In the genomic region with DNA sequence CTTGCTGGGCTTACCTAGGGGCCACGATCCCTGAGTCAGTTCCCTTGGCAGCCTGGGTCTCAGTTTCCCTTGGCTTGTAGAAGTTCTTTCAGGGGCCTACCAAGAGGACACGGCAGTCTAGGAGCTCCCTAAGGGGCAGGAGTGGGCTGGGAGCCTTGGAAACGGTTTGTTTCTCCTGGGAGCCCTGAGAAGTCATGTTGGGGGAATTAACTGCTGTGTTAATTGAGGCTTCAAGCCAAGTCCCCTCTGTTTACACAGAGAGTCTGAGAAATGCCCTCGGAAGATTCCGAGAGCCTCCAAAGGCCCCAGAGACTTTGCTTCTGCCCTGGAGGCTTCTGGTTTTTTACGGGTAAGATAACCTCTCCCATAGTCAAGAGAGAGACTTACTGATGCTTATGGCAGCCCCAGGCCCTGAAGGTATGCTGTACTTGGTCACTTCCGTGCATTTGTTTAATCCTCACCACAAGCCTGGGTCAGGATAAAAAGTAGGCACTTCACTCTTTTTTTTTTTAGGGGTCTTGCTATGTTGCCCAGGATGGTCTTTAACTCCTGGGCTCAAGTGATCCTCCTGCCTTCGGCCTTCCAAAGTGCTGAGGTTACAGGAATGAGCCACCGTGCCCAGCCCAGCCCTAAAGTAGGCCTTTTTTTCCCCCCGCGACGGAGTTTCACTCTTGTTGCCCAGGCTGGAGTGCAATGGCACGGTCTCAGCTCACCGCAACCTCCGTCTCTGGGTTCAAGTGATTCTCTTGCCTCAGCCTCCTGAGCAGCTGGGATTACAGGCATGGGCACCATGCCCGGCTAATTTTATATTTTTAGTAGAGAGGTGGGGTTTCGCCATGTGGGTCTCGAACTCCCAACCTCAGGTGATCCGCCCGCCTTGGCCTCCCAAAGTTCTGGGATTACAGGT, we compare ENCODE assay signal across 8 cellular contexts. TPM values are rescaled to one million over a fixed set of nuclear protein-coding genes. Genes with fewer than 3 reads are reported as not detected.
DNase-seq lines count a peak whose midpoint lies in the region; ATAC-seq and TF ChIP-seq lines count a peak whose summit lies in the region.

No MANE protein-coding gene starts in this region.

- no peaks in the 10 kb centered on the region for H3K36me3 Mint-ChIP-seq in CD4-positive, CD25-positive, alpha-beta regulatory T cell
- no peaks in the 10 kb centered on the region for H3K36me3 Mint-ChIP-seq in neural progenitor cell

- peaks cover 99% of the 10 kb centered on the region for H3K4me1 ChIP-seq in CD4-positive, CD25-positive, alpha-beta regulatory T cell (ENCODE audit: control insufficient read depth, insufficient read depth, low read length, poor library complexity, severe bottlenecking)
- H3K4me1 ChIP-seq in duodenal mucosa (ENCODE audit: control insufficient read depth in 1 of 2, insufficient read depth in 2 of 2, low read length in 2 of 2) (peaks cover 47 to 59% of the 10 kb centered on the region in 2 donors), neural progenitor cell (peaks cover 24% of the 10 kb centered on the region)

- peaks cover 6 to 91% (median 44%) of the 10 kb centered on the region in 4 donors for H3K4me1 Mint-ChIP-seq in CD4-positive, CD25-positive, alpha-beta regulatory T cell
- H3K4me1 Mint-ChIP-seq in neural progenitor cell: peaks cover 45% of the 10 kb centered on the region

- no peaks in the 10 kb centered on the region for H3K79me2 ChIP-seq in neural progenitor cell (ENCODE audit: low read depth)

- no peak overlapping the region for H3K4me3 ChIP-seq in CD4-positive, CD25-positive, alpha-beta regulatory T cell (ENCODE audit: low read depth, low read length)
- H3K4me3 ChIP-seq in duodenal mucosa (ENCODE audit: low read depth in 1 of 2, low read length in 2 of 2): no peak overlapping the region
- H3K4me3 ChIP-seq in neural progenitor cell: no peak overlapping the region

- H3K9ac ChIP-seq in duodenal mucosa (ENCODE audit: low read depth in 1 of 2, low read length in 2 of 2) (peak overlapping the region; percentile 70 to 79), neural progenitor cell (no peak overlapping the region)

- peak overlapping the region; percentile 72 for H3K4me2 ChIP-seq in neural progenitor cell

- H3K27ac ChIP-seq in CD4-positive, CD25-positive, alpha-beta regulatory T cell (ENCODE audit: insufficient read depth, low read length, poor library complexity, severe bottlenecking): peak overlapping the region; percentile 90
- H3K27ac ChIP-seq in duodenal mucosa (ENCODE audit: low read depth, low read length) (peak overlapping the region; percentile 96), neural progenitor cell (peak overlapping the region; percentile 91)

- no peaks in the 10 kb centered on the region for H3K9me3 Mint-ChIP-seq in CD4-positive, CD25-positive, alpha-beta regulatory T cell
- no peaks in the 10 kb centered on the region for H3K9me3 Mint-ChIP-seq in neural progenitor cell

- H4K20me1 ChIP-seq in neural progenitor cell (ENCODE audit: low read depth): no peaks in the 10 kb centered on the region

- H3K27ac Mint-ChIP-seq in CD4-positive, CD25-positive, alpha-beta regulatory T cell: peak overlapping the region; percentile 89 to 98 (median 97)
- no peak overlapping the region for H3K27ac Mint-ChIP-seq in neural progenitor cell

- peaks cover 52% of the 10 kb centered on the region for H3F3A ChIP-seq in neural progenitor cell (ENCODE audit: low read depth)

- TF ChIP-seq CTCF in neural progenitor cell (IDR thresholded peaks at IDR 0.05): no peak
- no peak for TF ChIP-seq CTCF in GM20000 (IDR thresholded peaks at IDR 0.05; ENCODE audit: extremely low read depth, missing control alignments)

- no peaks in the 10 kb centered on the region for H3K27me3 ChIP-seq in CD4-positive, CD25-positive, alpha-beta regulatory T cell (ENCODE audit: control insufficient read depth, insufficient read depth, low read length)
- H3K27me3 ChIP-seq in duodenal mucosa (ENCODE audit: control insufficient read depth in 1 of 2, insufficient read depth in 2 of 2, low read length in 2 of 2) (no peaks in the 10 kb centered on the region), neural progenitor cell (no peaks in the 10 kb centered on the region)

- no peak for ATAC-seq in CD4-positive, CD25-positive, alpha-beta regulatory T cell (ENCODE audit: low read depth in 2 of 2)
- ATAC-seq in HG03432 (IDR thresholded peaks at IDR 0.05; ENCODE audit: unreplicated experiment): no peak

- DNase-seq in CD4-positive, CD25-positive, alpha-beta regulatory T cell: no peak
- DNase-seq in NCI-H69 (lab: John Stamatoyannopoulos, UW): peak; percentile 90
- peak; percentile 40 for DNase-seq in neural progenitor cell (ENCODE audit: low spot score)
- no peak for DNase-seq in HuH-7.5 (ENCODE audit: low spot score)
- DNase-seq in germinal center (ENCODE audit: low spot score): no peak
- no peak for DNase-seq in GM20000 (ENCODE audit: low spot score)

- H2AFZ ChIP-seq in neural progenitor cell (replicated peaks): no peak overlapping the region

- no peaks in the 10 kb centered on the region for H3K27me3 Mint-ChIP-seq in CD4-positive, CD25-positive, alpha-beta regulatory T cell
- peaks cover 9% of the 10 kb centered on the region for H3K27me3 Mint-ChIP-seq in neural progenitor cell (ENCODE audit: insufficient read depth, low read depth)

- no peaks in the 10 kb centered on the region for H3K9me3 ChIP-seq in CD4-positive, CD25-positive, alpha-beta regulatory T cell (ENCODE audit: control insufficient read depth in 2 of 2, low read length in 2 of 2)
- H3K9me3 ChIP-seq in duodenal mucosa (ENCODE audit: control insufficient read depth in 1 of 2, low read length in 2 of 2) (no peaks in the 10 kb centered on the region), neural progenitor cell (ENCODE audit: low read depth) (no peaks in the 10 kb centered on the region)

- H3K4me3 Mint-ChIP-seq in CD4-positive, CD25-positive, alpha-beta regulatory T cell: peak overlapping the region; percentile 65 to 93 (median 87)
- peak overlapping the region; percentile 76 for H3K4me3 Mint-ChIP-seq in neural progenitor cell

- H3K36me3 ChIP-seq in CD4-positive, CD25-positive, alpha-beta regulatory T cell (ENCODE audit: control insufficient read depth, insufficient read depth, low read length): no peaks in the 10 kb centered on the region
- H3K36me3 ChIP-seq in duodenal mucosa (ENCODE audit: control insufficient read depth in 1 of 2, insufficient read depth in 2 of 2, low read length in 2 of 2): no peaks in the 10 kb centered on the region
- H3K36me3 ChIP-seq in neural progenitor cell: no peaks in the 10 kb centered on the region

RNA-seq across cellular contexts. Expression of a gene that starts 15.1 kb away (rescaled TPM):
- total RNA-seq in CD4-positive, CD25-positive, alpha-beta regulatory T cell: 478 TPM
- polyA plus RNA-seq in CD4-positive, CD25-positive, alpha-beta regulatory T cell: 100 to 1,000 TPM; 144 to 234 (median 197) TPM
- total RNA-seq in neural progenitor cell (ENCODE audit: low replicate concordance): 13.7 and 55.4 TPM in 2 replicates

RNA-seq across cellular contexts. Expression of a gene that starts 15.2 kb away (rescaled TPM):
- total RNA-seq in CD4-positive, CD25-positive, alpha-beta regulatory T cell: 56.5 TPM
- 10 to 100 TPM; 52.4 to 68.2 (median 58.9) TPM for polyA plus RNA-seq in CD4-positive, CD25-positive, alpha-beta regulatory T cell
- total RNA-seq in neural progenitor cell (ENCODE audit: low replicate concordance): 36.5 and 51.2 TPM in 2 replicates

RNA-seq across cellular contexts. Expression of a gene that starts 47.3 kb away (rescaled TPM):
- total RNA-seq in CD4-positive, CD25-positive, alpha-beta regulatory T cell: 25.4 TPM
- 1 to 10 TPM in 2 of 4 donors, under 1 TPM in 2; 0.71 to 2.5 (median 1.2) TPM for polyA plus RNA-seq in CD4-positive, CD25-positive, alpha-beta regulatory T cell
- total RNA-seq in neural progenitor cell (ENCODE audit: low replicate concordance): 34.7 and 108 TPM in 2 replicates

RNA-seq across cellular contexts. Expression of a gene that starts 48.8 kb away (rescaled TPM):
- 57.6 TPM for total RNA-seq in CD4-positive, CD25-positive, alpha-beta regulatory T cell
- polyA plus RNA-seq in CD4-positive, CD25-positive, alpha-beta regulatory T cell: 10 to 100 TPM; 16.0 to 22.3 (median 19.9) TPM
- total RNA-seq in neural progenitor cell (ENCODE audit: low replicate concordance): 30.2 and 49.0 TPM in 2 replicates

Comparison
In these comparisons a context has a peak if more than half of its experiments do, and no peak if none do; other contexts are left out.
1. DNase-seq: peak in NCI-H69 (single experiment) and neural progenitor cell (single experiment); none in CD4-positive, CD25-positive, alpha-beta regulatory T cell (0 of 3), HuH-7.5 (single experiment), germinal center (single experiment) and GM20000 (single experiment).
2. Peak in every context shown above with its lines, with median percentiles within 50 percentile points of each other: H3K27ac ChIP-seq.